ENCODE assay signal across 25 cellular contexts in the genomic region with DNA sequence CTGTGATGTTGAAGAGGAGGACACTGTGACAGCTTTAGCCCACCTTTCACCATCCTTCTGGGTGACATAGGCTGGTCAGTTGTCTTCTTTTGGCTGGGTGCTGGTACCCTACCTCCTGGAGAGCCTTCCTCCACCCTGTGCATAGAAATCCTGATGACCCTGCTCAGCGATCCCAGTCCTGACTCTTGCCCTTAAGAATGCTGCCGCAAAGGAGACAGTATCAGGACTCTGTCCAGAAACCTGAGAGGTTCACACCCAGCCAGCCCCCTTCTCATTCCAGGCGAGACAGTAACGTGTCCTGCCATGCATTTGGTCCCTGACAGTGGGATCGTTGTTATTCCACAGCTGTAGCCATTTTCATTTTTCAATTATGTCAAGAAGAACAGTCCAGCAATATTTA.
"Had no signal": no experiment of that assay in that cellular context is flagged by ENCODE, and none has a peak within 500 bp of the region (broad histone marks: within the 10 kb centered on the region; RNA-seq: fewer than 3 reads in every experiment).

No MANE protein-coding gene starts in this region.

- H3K27me3 ChIP-seq: adrenal gland, body of pancreas, esophagus squamous epithelium, gastroesophageal sphincter had no signal

- H3K36me3 ChIP-seq: adrenal gland, esophagus squamous epithelium had no signal

- H3K27ac ChIP-seq: adrenal gland, body of pancreas, epithelial cell of prostate, esophagus squamous epithelium, gastroesophageal sphincter had no signal

- DNase-seq: activated CD4-positive, alpha-beta memory T cell treated with anti-CD3 and anti-CD28 coated beads for 36 hours; activated CD4-positive, alpha-beta T cell treated with anti-CD3 and anti-CD28 coated beads, Interleukin-2, amount 10 ng/mL, durations not matched to agents 24 days and 14 days; activated CD4-positive, CD25-positive, alpha-beta regulatory T cell; activated CD4-positive, CD25-positive, alpha-beta regulatory T cell treated with anti-CD3 and anti-CD28 coated beads, Interleukin-2, amount 50 U/mL, for 72 hours; activated CD8-positive, alpha-beta memory T cell treated with anti-CD3 and anti-CD28 coated beads, Interleukin-2, amount 10 ng/mL, durations not matched to agents 7 days and 5 days; activated CD8-positive, alpha-beta memory T cell treated with anti-CD3 and anti-CD28 coated beads, Interleukin-2, amount 50 U/mL, for 4 hours; activated CD8-positive, alpha-beta T cell treated with anti-CD3 and anti-CD28 coated beads, Interleukin-2, amount 10 ng/mL, durations not matched to agents 7 days and 5 days; activated effector memory CD4-positive, alpha-beta T cell treated with anti-CD3 and anti-CD28 coated beads, Interleukin-2, amount 50 U/mL, for 16 hours; activated naive CD4-positive, alpha-beta T cell treated with anti-CD3 and anti-CD28 coated beads for 36 hours; activated naive CD8-positive, alpha-beta T cell treated with anti-CD3 and anti-CD28 coated beads for 36 hours; activated naive CD8-positive, alpha-beta T cell treated with anti-CD3 and anti-CD28 coated beads, Interleukin-2, amount 50 U/mL, for 24 hours; activated T-cell treated with anti-CD3 and anti-CD28 coated beads, Interleukin-2, amount 50 U/mL, for 1 hour; activated T-cell treated with anti-CD3 and anti-CD28 coated beads, Interleukin-2, amount 50 U/mL, for 48 hours; adrenal gland; aorta; body of pancreas; cortex of kidney; dermis blood vessel endothelial cell; effector CD8-positive, alpha-beta T cell; esophagus squamous epithelium; foreskin melanocyte; T-helper 2 cell had no signal

- H3K4me1 ChIP-seq: adrenal gland, body of pancreas, esophagus squamous epithelium, gastroesophageal sphincter had no signal

- H3K4me3 ChIP-seq: adrenal gland, body of pancreas, esophagus squamous epithelium, gastroesophageal sphincter had no signal

- ATAC-seq: activated CD4-positive, alpha-beta T cell treated with anti-CD3 and anti-CD28 coated beads for 36 hours; activated CD8-positive, alpha-beta memory T cell treated with anti-CD3 and anti-CD28 coated beads, Interleukin-2, amount 10 ng/mL, durations not matched to agents 7 days and 5 days; activated CD8-positive, alpha-beta T cell treated with anti-CD3 and anti-CD28 coated beads, Interleukin-2, amount 10 ng/mL, durations not matched to agents 7 days and 5 days; activated naive CD8-positive, alpha-beta T cell treated with anti-CD3 and anti-CD28 coated beads, Interleukin-2, amount 50 U/mL, for 24 hours; body of pancreas; gastroesophageal sphincter had no signal

- H3K9me3 ChIP-seq: adrenal gland, body of pancreas, esophagus squamous epithelium, gastroesophageal sphincter had no signal
